Comparison of ENCODE assay signal across 9 cellular contexts in genomic region chr6:33430334-33430733, GRCh38. TPM values are rescaled to one million over a fixed set of nuclear protein-coding genes. Genes with fewer than 3 reads are reported as not detected.
A peak's percentile ranks its signal among the peaks of the same experiment; 100 is the strongest.
DNase-seq lines count a peak whose midpoint lies in the region; ATAC-seq, FAIRE-seq and TF ChIP-seq lines count a peak whose summit lies in the region.
"Had no signal": no experiment of that assay in that cellular context is flagged by ENCODE, and none has a peak within 500 bp of the region (broad histone marks: within the 10 kb centered on the region; RNA-seq: fewer than 3 reads in every experiment).

No MANE protein-coding gene starts in this region.

- H3K9me3 ChIP-seq in OCI-LY3 (ENCODE audit: insufficient read depth, low read length) (no peaks in the 10 kb centered on the region), ectodermal cell (ENCODE audit: control insufficient read depth, low read length) (no peaks in the 10 kb centered on the region), pancreas (no peaks in the 10 kb centered on the region)
- H3K9me3 ChIP-seq: tibial nerve had no signal

- peaks cover 5% of the 10 kb centered on the region for H3K36me3 Mint-ChIP-seq in neural crest cell (ENCODE audit: low read depth)

- no peaks in the 10 kb centered on the region for H3K9me3 Mint-ChIP-seq in neural crest cell

- no peaks in the 10 kb centered on the region for H3K36me3 ChIP-seq in OCI-LY3 (replicated peaks; ENCODE audit: low read depth, low read length)
- H3K36me3 ChIP-seq in ectodermal cell (ENCODE audit: control insufficient read depth, insufficient read depth, low read length): peaks cover 6% of the 10 kb centered on the region
- no peaks in the 10 kb centered on the region for H3K36me3 ChIP-seq in pancreas

- peak overlapping the region; percentile 92; the same call in 1 of the 2 replicates for H3K4me2 ChIP-seq in OCI-LY3 (ENCODE audit: low read length)

- H3K4me3 Mint-ChIP-seq in neural crest cell: peak overlapping the region; percentile 95

- H2AFZ ChIP-seq in OCI-LY3 (ENCODE audit: low read depth, low read length): no peak overlapping the region

- H3K27ac Mint-ChIP-seq in neural crest cell (ENCODE audit: unreplicated experiment): no peak overlapping the region

- H3K4me1 Mint-ChIP-seq in neural crest cell: peaks cover 77% of the 10 kb centered on the region

- no peaks in the 10 kb centered on the region for H3K79me2 ChIP-seq in OCI-LY3 (ENCODE audit: low read length)

- WGBS in ectodermal cell, 2 experiments: 59 to 72% methylated on average over 2 of the region's 2 CpGs
- 60 to 64% methylated on average over 2 of the region's 2 CpGs for whole genome bisulfite sequencing in pancreas, 2 donors

- no peak overlapping the region for H3K4me3 ChIP-seq in OCI-LY3 (ENCODE audit: low read length)
- H3K4me3 ChIP-seq in ectodermal cell (ENCODE audit: insufficient read depth, low read depth, low read length): peak overlapping the region; percentile 40
- no peak overlapping the region for H3K4me3 ChIP-seq in pancreas
- no peak overlapping the region for H3K4me3 ChIP-seq in coronary artery

- no peak overlapping the region for H3K9ac ChIP-seq in OCI-LY3 (ENCODE audit: low read length)

- H3K27me3 Mint-ChIP-seq in neural crest cell (ENCODE audit: low read depth): no peaks in the 10 kb centered on the region

- TF ChIP-seq POLR2A in GM12891 (IDR thresholded peaks at IDR 0.05; ENCODE audit: low read depth, low read length): no peak

- H3K27me3 ChIP-seq in OCI-LY3 (ENCODE audit: low read depth, low read length) (no peaks in the 10 kb centered on the region), ectodermal cell (ENCODE audit: control insufficient read depth, insufficient read depth, low read length, poor library complexity, severe bottlenecking) (no peaks in the 10 kb centered on the region), pancreas (no peaks in the 10 kb centered on the region)
- H3K27me3 ChIP-seq: tibial nerve had no signal

- no peak for DNase-seq in GM12891 (ENCODE audit: insufficient read length, low spot score)
- no peak for DNase-seq in neural crest cell (ENCODE audit: low read depth, low spot score)
- DNase-seq in pancreas: no peak
- DNase-seq in HT-29 (ENCODE audit: low spot score): no peak
- DNase-seq in coronary artery (ENCODE audit: low spot score): no peak
- DNase-seq: DMS79 treated with DMSO at 0.1 percent for 48 hours had no signal

- no peak for ATAC-seq in pancreas

- no peaks in the 10 kb centered on the region for H4K20me1 ChIP-seq in OCI-LY3 (ENCODE audit: insufficient read depth, low read length)

- FAIRE-seq in GM12891 (lab: Jason Lieb, UNC) (peak; percentile 66), pancreas (lab: Jason Lieb, UNC) (no peak)

- peaks cover 36% of the 10 kb centered on the region for H3K4me1 ChIP-seq in OCI-LY3 (ENCODE audit: low read length)
- H3K4me1 ChIP-seq in ectodermal cell (ENCODE audit: control insufficient read depth, insufficient read depth, low read length): peaks cover 66% of the 10 kb centered on the region
- peaks cover 0 to 4% (median 0%) of the 10 kb centered on the region in 3 donors for H3K4me1 ChIP-seq in pancreas

- TF ChIP-seq CTCF in OCI-LY3 (IDR thresholded peaks at IDR 0.05; ENCODE audit: low read depth, low read length) (no peak), neural crest cell (conservative IDR thresholded peaks at IDR 0.05) (no peak), pancreas (IDR thresholded peaks at IDR 0.05) (no peak), coronary artery (IDR thresholded peaks at IDR 0.05) (no peak)

- no peak overlapping the region for H3K27ac ChIP-seq in OCI-LY3 (ENCODE audit: low read length)
- H3K27ac ChIP-seq in ectodermal cell (ENCODE audit: insufficient read depth, low read depth, low read length, poor library complexity, severe bottlenecking): no peak overlapping the region
- no peak overlapping the region for H3K27ac ChIP-seq in pancreas
- H3K27ac ChIP-seq in coronary artery: peak overlapping the region in 1 of 2 donors; percentile 66

- intact Hi-C loops in pancreas (cut with DNase I): no loop called here

TF ChIP-seq in GM12891, 5 proteins besides CTCF, POLR2A, EP300 and RAD21:
- TF ChIP-seq TAF1 (IDR thresholded peaks at IDR 0.05; ENCODE audit: low read depth, low read length) (no peak), POU2F2 (IDR thresholded peaks at IDR 0.05; ENCODE audit: low read depth, low read length) (no peak), PAX5 (IDR thresholded peaks at IDR 0.05; ENCODE audit: insufficient read depth, low read length, severe bottlenecking) (no peak), SPI1 (IDR thresholded peaks at IDR 0.05; ENCODE audit: low read depth, low read length) (no peak), POLR2AphosphoS5 (IDR thresholded peaks at IDR 0.05; ENCODE audit: low read depth, low read length) (no peak)

RNA-seq across cellular contexts. Expression of gene SYNGAP1, which starts 10.5 kb away (rescaled TPM):
- polyA plus RNA-seq in GM12891 (2012; ENCODE audit: low read depth, missing spikeins): 10.4 TPM
- 146 TPM for polyA plus RNA-seq in ectodermal cell (2013, experiment 1 of 4)
- polyA plus RNA-seq in ectodermal cell (2013, experiment 2 of 4): 158 TPM
- polyA plus RNA-seq in ectodermal cell (2013, experiment 3 of 4): 90.5 TPM
- polyA plus RNA-seq in ectodermal cell (2013, experiment 4 of 4): 110 TPM
- total RNA-seq in neural crest cell (72.4 and 73.5 TPM in 2 replicates), pancreas (10 to 100 TPM in 1 of 6 donors, 1 to 10 TPM in 5; 4.6 to 11.0 (median 5.6) TPM)
- 10 to 100 TPM in 1 of 2 donors, 1 to 10 TPM in 1; 8.3 to 16.4 TPM for polyA plus RNA-seq in pancreas
- 3.3 and 5.2 TPM in 2 replicates for total RNA-seq in HT-29 (2014; rRNA removed; shearing (Covaris generic))

RNA-seq across cellular contexts. Expression of gene CUTA, which starts 12.4 kb away (rescaled TPM):
- polyA plus RNA-seq in GM12891 (2012; ENCODE audit: low read depth, missing spikeins): 237 TPM
- 270 TPM for polyA plus RNA-seq in ectodermal cell (2013, experiment 1 of 4)
- polyA plus RNA-seq in ectodermal cell (2013, experiment 2 of 4): 294 TPM
- 245 TPM for polyA plus RNA-seq in ectodermal cell (2013, experiment 3 of 4)
- polyA plus RNA-seq in ectodermal cell (2013, experiment 4 of 4): 278 TPM
- total RNA-seq in neural crest cell (319 and 326 TPM in 2 replicates), pancreas (10 to 100 TPM; 65.0 to 99.6 (median 78.1) TPM)
- polyA plus RNA-seq in pancreas: 100 to 1,000 TPM in 1 of 2 donors, 10 to 100 TPM in 1; 96.7 to 204 TPM
- 300 and 321 TPM in 2 replicates for total RNA-seq in HT-29 (2014; rRNA removed; shearing (Covaris generic))

RNA-seq across cellular contexts. Expression of gene PHF1, which starts 19.5 kb away (rescaled TPM):
- polyA plus RNA-seq in GM12891 (2012; ENCODE audit: low read depth, missing spikeins): 23.5 TPM
- 78.6 TPM for polyA plus RNA-seq in ectodermal cell (2013, experiment 1 of 4)
- polyA plus RNA-seq in ectodermal cell (2013, experiment 2 of 4): 67.1 TPM
- 62.7 TPM for polyA plus RNA-seq in ectodermal cell (2013, experiment 3 of 4)
- 74.0 TPM for polyA plus RNA-seq in ectodermal cell (2013, experiment 4 of 4)
- total RNA-seq in neural crest cell (63.5 and 70.5 TPM in 2 replicates), pancreas (10 to 100 TPM; 28.5 to 68.0 (median 47.2) TPM)
- 100 to 1,000 TPM; 143 to 192 TPM for polyA plus RNA-seq in pancreas
- total RNA-seq in HT-29 (2014; rRNA removed; shearing (Covaris generic)): 30.8 and 35.5 TPM in 2 replicates

RNA-seq across cellular contexts. Expression of gene ZBTB9, which starts 24.0 kb away (rescaled TPM):
- 4.1 TPM for polyA plus RNA-seq in GM12891 (2012; ENCODE audit: low read depth, missing spikeins)
- 30.1 TPM for polyA plus RNA-seq in ectodermal cell (2013, experiment 1 of 4)
- 33.1 TPM for polyA plus RNA-seq in ectodermal cell (2013, experiment 2 of 4)
- polyA plus RNA-seq in ectodermal cell (2013, experiment 3 of 4): 18.3 TPM
- polyA plus RNA-seq in ectodermal cell (2013, experiment 4 of 4): 20.0 TPM
- total RNA-seq in neural crest cell (18.4 and 21.1 TPM in 2 replicates), pancreas (1 to 10 TPM; 1.7 to 4.7 (median 3.6) TPM)
- 1 to 10 TPM; 1.7 to 3.6 TPM for polyA plus RNA-seq in pancreas
- total RNA-seq in HT-29 (2014; rRNA removed; shearing (Covaris generic)): 4.7 and 11.2 TPM in 2 replicates

RNA-seq across cellular contexts. Expression of gene KIFC1, which starts 38.7 kb away (rescaled TPM):
- polyA plus RNA-seq in GM12891 (2012; ENCODE audit: low read depth, missing spikeins): 29.0 TPM
- polyA plus RNA-seq in ectodermal cell (2013, experiment 1 of 4): 106 TPM
- 82.4 TPM for polyA plus RNA-seq in ectodermal cell (2013, experiment 2 of 4)
- 94.9 TPM for polyA plus RNA-seq in ectodermal cell (2013, experiment 3 of 4)
- 85.8 TPM for polyA plus RNA-seq in ectodermal cell (2013, experiment 4 of 4)
- total RNA-seq in neural crest cell (123 and 124 TPM in 2 replicates), pancreas (1 to 10 TPM in 1 of 6 donors, under 1 TPM in 5; 0.14 to 1.5 (median 0.52) TPM)
- polyA plus RNA-seq in pancreas: under 1 TPM; 0.19 to 0.42 TPM
- total RNA-seq in HT-29 (2014; rRNA removed; shearing (Covaris generic)): 64.8 and 67.5 TPM in 2 replicates
